ENCODE assay signal across 19 cellular contexts in genomic region chr6:90712165-90712564, GRCh38.
"Had no signal": no experiment of that assay in that cellular context is flagged by ENCODE, and none has a peak within 500 bp of the region (broad histone marks: within the 10 kb centered on the region; RNA-seq: fewer than 3 reads in every experiment).

No MANE protein-coding gene starts in this region.

- H3K4me1 ChIP-seq: adrenal gland, colonic mucosa, thyroid gland had no signal

- DNase-seq: activated CD4-positive, alpha-beta memory T cell treated with anti-CD3 and anti-CD28 coated beads, Interleukin-2, amount 10 ng/mL, durations not matched to agents 7 days and 5 days; activated CD4-positive, alpha-beta T cell treated with anti-CD3 and anti-CD28 coated beads for 4 hours; activated effector memory CD4-positive, alpha-beta T cell treated with anti-CD3 and anti-CD28 coated beads, Interleukin-2, amount 50 U/mL, for 16 hours; activated T-cell treated with anti-CD3 and anti-CD28 coated beads, Interleukin-2, amount 50 U/mL, for 24 hours; adrenal gland; central memory CD4-positive, alpha-beta T cell; colonic mucosa; foreskin melanocyte; head of caudate nucleus; mammary epithelial cell; naive thymus-derived CD4-positive, alpha-beta T cell; stimulated activated CD4-positive, alpha-beta T cell treated with anti-CD3 and anti-CD28 coated beads, Interleukin-2, amount 100 ng/mL, for 48 hours; T-helper 2 cell; thyroid gland had no signal

- H3K27me3 ChIP-seq: adrenal gland, colonic mucosa, thyroid gland had no signal

- H3K9me3 ChIP-seq: adrenal gland, colonic mucosa, thyroid gland had no signal

- H3K36me3 ChIP-seq: adrenal gland, colonic mucosa, thyroid gland had no signal

- H3K36me3 Mint-ChIP-seq: activated naive CD4-positive, alpha-beta T cell treated with anti-CD3 and anti-CD28 coated beads, Interleukin-2, amount 50 U/mL, for 24 hours; brain; naive thymus-derived CD4-positive, alpha-beta T cell; stimulated activated memory B cell treated with anti-CD40 and anti-IgM and Interleukin-4, amounts not matched to agents 10 μg/mL and 1 μg/mL and 100 μg/mL, for 72 hours; WTC11 had no signal

- H3K4me1 Mint-ChIP-seq: activated CD4-positive, alpha-beta memory T cell treated with anti-CD3 and anti-CD28 coated beads, Interleukin-2, amount 10 ng/mL, durations not matched to agents 7 days and 5 days; activated naive CD4-positive, alpha-beta T cell treated with anti-CD3 and anti-CD28 coated beads, Interleukin-2, amount 50 U/mL, for 24 hours; naive thymus-derived CD4-positive, alpha-beta T cell; stimulated activated memory B cell treated with anti-CD40 and anti-IgM and Interleukin-4, amounts not matched to agents 10 μg/mL and 1 μg/mL and 100 μg/mL, for 72 hours had no signal

- H3K4me3 ChIP-seq: adrenal gland, colonic mucosa, thyroid gland had no signal

- H3K27me3 Mint-ChIP-seq: stimulated activated memory B cell treated with anti-CD40 and anti-IgM and Interleukin-4, amounts not matched to agents 10 μg/mL and 1 μg/mL and 100 μg/mL, for 72 hours had no signal

- H3K27ac ChIP-seq: adrenal gland, colonic mucosa, thyroid gland had no signal

- H3K27ac Mint-ChIP-seq: activated CD4-positive, alpha-beta memory T cell treated with anti-CD3 and anti-CD28 coated beads, Interleukin-2, amount 10 ng/mL, durations not matched to agents 7 days and 5 days; activated naive CD4-positive, alpha-beta T cell treated with anti-CD3 and anti-CD28 coated beads, Interleukin-2, amount 50 U/mL, for 24 hours; activated T-cell treated with anti-CD3 and anti-CD28 coated beads, Interleukin-2, amount 50 U/mL, for 24 hours; naive thymus-derived CD4-positive, alpha-beta T cell; stimulated activated memory B cell treated with anti-CD40 and anti-IgM and Interleukin-4, amounts not matched to agents 10 μg/mL and 1 μg/mL and 100 μg/mL, for 72 hours; WTC11 had no signal

- H3K4me3 Mint-ChIP-seq: activated CD4-positive, alpha-beta memory T cell treated with anti-CD3 and anti-CD28 coated beads, Interleukin-2, amount 10 ng/mL, durations not matched to agents 7 days and 5 days; activated naive CD4-positive, alpha-beta T cell treated with anti-CD3 and anti-CD28 coated beads, Interleukin-2, amount 50 U/mL, for 24 hours; activated T-cell treated with anti-CD3 and anti-CD28 coated beads, Interleukin-2, amount 50 U/mL, for 24 hours; brain; naive thymus-derived CD4-positive, alpha-beta T cell; stimulated activated memory B cell treated with anti-CD40 and anti-IgM and Interleukin-4, amounts not matched to agents 10 μg/mL and 1 μg/mL and 100 μg/mL, for 72 hours; WTC11 had no signal

- H3K9me3 Mint-ChIP-seq: activated CD4-positive, alpha-beta memory T cell treated with anti-CD3 and anti-CD28 coated beads, Interleukin-2, amount 10 ng/mL, durations not matched to agents 7 days and 5 days; activated naive CD4-positive, alpha-beta T cell treated with anti-CD3 and anti-CD28 coated beads, Interleukin-2, amount 50 U/mL, for 24 hours; activated T-cell treated with anti-CD3 and anti-CD28 coated beads, Interleukin-2, amount 50 U/mL, for 24 hours; brain; naive thymus-derived CD4-positive, alpha-beta T cell; stimulated activated memory B cell treated with anti-CD40 and anti-IgM and Interleukin-4, amounts not matched to agents 10 μg/mL and 1 μg/mL and 100 μg/mL, for 72 hours; WTC11 had no signal

- ATAC-seq: esophagus mucosa; naive thymus-derived CD4-positive, alpha-beta T cell; stimulated activated memory B cell treated with anti-CD40 and anti-IgM and Interleukin-4, amounts not matched to agents 10 μg/mL and 1 μg/mL and 100 μg/mL, for 72 hours; WTC11 had no signal
